Comparison of ENCODE assay signal across 1 cellular context in genomic region chr7:55077581-55078410, GRCh38.
TF ChIP-seq lines count a peak whose summit lies in the region.

No MANE protein-coding gene starts in this region.

TF ChIP-seq in SK-N-SH treated with all-trans-retinoic acid at 6 μM for 48 hours, 23 proteins besides CTCF, POLR2A, EP300 and RAD21 (continued from another document):
- TF ChIP-seq CSRNP3 (CRISPR knock-in tag; IDR thresholded peaks at IDR 0.05) (no peak), CSDC2 (CRISPR knock-in tag; IDR thresholded peaks at IDR 0.05) (no peak)
TF ChIP-seq in SK-N-SH treated with all-trans-retinoic acid at 6 μM for 48 hours: peak in this region for 0.
